ENCODE assay signal across 1 cellular context in the genomic region with DNA sequence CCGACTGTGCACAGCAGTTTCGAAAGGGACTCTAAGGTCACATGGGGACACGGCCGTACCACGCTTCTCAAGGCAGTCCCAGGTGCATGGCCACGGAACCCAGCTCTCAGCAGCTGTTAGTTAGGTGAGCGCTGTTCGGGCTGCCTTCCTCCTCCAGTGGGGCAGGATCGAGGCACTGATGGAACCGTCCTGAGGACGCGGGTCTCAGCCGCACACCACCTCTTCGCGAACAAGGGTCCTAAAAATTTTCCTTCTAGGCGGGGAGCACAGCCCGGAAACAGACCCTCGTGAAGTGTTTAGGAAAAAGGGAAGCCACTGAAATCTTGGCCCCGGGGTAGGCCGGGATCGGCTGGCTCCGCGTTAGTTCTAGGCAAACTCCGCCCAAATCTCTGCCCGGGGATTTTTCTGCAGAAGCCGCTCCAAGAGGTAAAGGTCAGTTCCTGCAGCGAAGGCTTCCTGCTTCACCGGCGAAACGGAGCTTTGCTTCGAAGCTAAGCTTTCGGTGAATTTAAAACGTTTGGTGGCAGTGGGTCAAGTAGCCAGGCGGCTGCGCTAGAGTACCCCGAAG.
TF ChIP-seq lines count a peak whose summit lies in the region.

No MANE protein-coding gene starts in this region.

TF ChIP-seq in HepG2, 621 proteins besides CTCF, POLR2A, EP300 and RAD21 (continued from another document and continues in another):
- TF ChIP-seq, protein P1, sequence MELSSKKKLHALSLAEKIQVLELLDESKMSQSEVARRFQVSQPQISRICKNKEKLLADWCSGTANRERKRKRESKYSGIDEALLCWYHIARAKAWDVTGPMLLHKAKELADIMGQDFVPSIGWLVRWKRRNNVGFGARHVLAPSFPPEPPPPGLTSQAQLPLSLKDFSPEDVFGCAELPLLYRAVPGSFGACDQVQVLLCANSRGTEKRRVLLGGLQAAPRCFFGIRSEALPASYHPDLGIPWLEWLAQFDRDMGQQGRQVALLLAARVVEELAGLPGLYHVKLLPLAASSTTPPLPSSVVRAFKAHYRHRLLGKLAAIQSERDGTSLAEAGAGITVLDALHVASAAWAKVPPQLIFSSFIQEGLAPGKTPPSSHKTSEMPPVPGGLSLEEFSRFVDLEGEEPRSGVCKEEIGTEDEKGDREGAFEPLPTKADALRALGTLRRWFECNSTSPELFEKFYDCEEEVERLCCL (CRISPR knock-in tag; IDR thresholded peaks at IDR 0.05; ENCODE audit: borderline replicate concordance): no peak
- TF ChIP-seq, protein P2, sequence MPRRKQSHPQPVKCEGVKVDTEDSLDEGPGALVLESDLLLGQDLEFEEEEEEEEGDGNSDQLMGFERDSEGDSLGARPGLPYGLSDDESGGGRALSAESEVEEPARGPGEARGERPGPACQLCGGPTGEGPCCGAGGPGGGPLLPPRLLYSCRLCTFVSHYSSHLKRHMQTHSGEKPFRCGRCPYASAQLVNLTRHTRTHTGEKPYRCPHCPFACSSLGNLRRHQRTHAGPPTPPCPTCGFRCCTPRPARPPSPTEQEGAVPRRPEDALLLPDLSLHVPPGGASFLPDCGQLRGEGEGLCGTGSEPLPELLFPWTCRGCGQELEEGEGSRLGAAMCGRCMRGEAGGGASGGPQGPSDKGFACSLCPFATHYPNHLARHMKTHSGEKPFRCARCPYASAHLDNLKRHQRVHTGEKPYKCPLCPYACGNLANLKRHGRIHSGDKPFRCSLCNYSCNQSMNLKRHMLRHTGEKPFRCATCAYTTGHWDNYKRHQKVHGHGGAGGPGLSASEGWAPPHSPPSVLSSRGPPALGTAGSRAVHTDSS (CRISPR knock-in tag; conservative IDR thresholded peaks at IDR 0.05): no peak
- TF ChIP-seq ZNF747 (CRISPR knock-in tag; IDR thresholded peaks at IDR 0.05; ENCODE audit: borderline replicate concordance) (no peak), ZFP90 (CRISPR knock-in tag; IDR thresholded peaks at IDR 0.05; ENCODE audit: borderline replicate concordance) (no peak), TEAD2 (CRISPR knock-in tag; IDR thresholded peaks at IDR 0.05) (no peak), KDM3A (CRISPR knock-in tag; IDR thresholded peaks at IDR 0.05; ENCODE audit: low read depth) (no peak), ZNF775 (CRISPR knock-in tag; IDR thresholded peaks at IDR 0.05; ENCODE audit: borderline replicate concordance) (no peak), CC2D1A (CRISPR knock-in tag; IDR thresholded peaks at IDR 0.05) (no peak), SOX5 (CRISPR knock-in tag; IDR thresholded peaks at IDR 0.05; ENCODE audit: borderline replicate concordance) (no peak), RXRA (CRISPR knock-in tag; IDR thresholded peaks at IDR 0.05) (0 out of 2 replicates have a peak, but pooled peaks have one; percentile 47), CBX5 (CRISPR knock-in tag; IDR thresholded peaks at IDR 0.05; ENCODE audit: borderline replicate concordance) (no peak), ZNF343 (CRISPR knock-in tag; IDR thresholded peaks at IDR 0.05) (no peak), HDAC1 (CRISPR knock-in tag; IDR thresholded peaks at IDR 0.05) (peak; percentile 25; the same call in 1 of the 2 replicates), SRSF1 (optimal IDR thresholded peaks at IDR 0.05; ENCODE audit: low read depth, low read length) (no peak), ZNF431 (CRISPR knock-in tag; IDR thresholded peaks at IDR 0.05; ENCODE audit: borderline replicate concordance, low read depth) (no peak), NFIB (CRISPR knock-in tag; IDR thresholded peaks at IDR 0.05; ENCODE audit: borderline replicate concordance) (no peak), ZNF850 (CRISPR knock-in tag; conservative IDR thresholded peaks at IDR 0.05) (no peak), ZNF180 (CRISPR knock-in tag; IDR thresholded peaks at IDR 0.05; ENCODE audit: borderline replicate concordance, low read depth) (no peak), ZNF615 (CRISPR knock-in tag; IDR thresholded peaks at IDR 0.05; ENCODE audit: borderline replicate concordance) (no peak), ASH2L (IDR thresholded peaks at IDR 0.05; ENCODE audit: insufficient read length, low read depth, low read length) (peak; percentile 18), DMAP1 (CRISPR knock-in tag; IDR thresholded peaks at IDR 0.05) (no peak), MYC (CRISPR knock-in tag; IDR thresholded peaks at IDR 0.05; ENCODE audit: borderline replicate concordance) (no peak), ZNF605 (CRISPR knock-in tag; IDR thresholded peaks at IDR 0.05) (0 out of 2 replicates have a peak, but pooled peaks have one; percentile 19), FOXP1 (IDR thresholded peaks at IDR 0.05) (no peak), FOXP1 (CRISPR knock-in tag; IDR thresholded peaks at IDR 0.05) (no peak), ZNF788 (CRISPR knock-in tag; IDR thresholded peaks at IDR 0.05; ENCODE audit: borderline replicate concordance) (no peak), ZNF619 (CRISPR knock-in tag; IDR thresholded peaks at IDR 0.05) (no peak), KMT2B (CRISPR knock-in tag; IDR thresholded peaks at IDR 0.05) (no peak), TCF7L2 (IDR thresholded peaks at IDR 0.05; ENCODE audit: low read depth, low read length) (no peak)
- TF ChIP-seq, protein P3, sequence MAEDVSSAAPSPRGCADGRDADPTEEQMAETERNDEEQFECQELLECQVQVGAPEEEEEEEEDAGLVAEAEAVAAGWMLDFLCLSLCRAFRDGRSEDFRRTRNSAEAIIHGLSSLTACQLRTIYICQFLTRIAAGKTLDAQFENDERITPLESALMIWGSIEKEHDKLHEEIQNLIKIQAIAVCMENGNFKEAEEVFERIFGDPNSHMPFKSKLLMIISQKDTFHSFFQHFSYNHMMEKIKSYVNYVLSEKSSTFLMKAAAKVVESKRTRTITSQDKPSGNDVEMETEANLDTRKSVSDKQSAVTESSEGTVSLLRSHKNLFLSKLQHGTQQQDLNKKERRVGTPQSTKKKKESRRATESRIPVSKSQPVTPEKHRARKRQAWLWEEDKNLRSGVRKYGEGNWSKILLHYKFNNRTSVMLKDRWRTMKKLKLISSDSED (CRISPR knock-in tag; IDR thresholded peaks at IDR 0.05): no peak
- TF ChIP-seq, protein P4, sequence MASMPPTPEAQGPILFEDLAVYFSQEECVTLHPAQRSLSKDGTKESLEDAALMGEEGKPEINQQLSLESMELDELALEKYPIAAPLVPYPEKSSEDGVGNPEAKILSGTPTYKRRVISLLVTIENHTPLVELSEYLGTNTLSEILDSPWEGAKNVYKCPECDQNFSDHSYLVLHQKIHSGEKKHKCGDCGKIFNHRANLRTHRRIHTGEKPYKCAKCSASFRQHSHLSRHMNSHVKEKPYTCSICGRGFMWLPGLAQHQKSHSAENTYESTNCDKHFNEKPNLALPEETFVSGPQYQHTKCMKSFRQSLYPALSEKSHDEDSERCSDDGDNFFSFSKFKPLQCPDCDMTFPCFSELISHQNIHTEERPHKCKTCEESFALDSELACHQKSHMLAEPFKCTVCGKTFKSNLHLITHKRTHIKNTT (CRISPR knock-in tag; IDR thresholded peaks at IDR 0.05): no peak
- TF ChIP-seq, protein P5, sequence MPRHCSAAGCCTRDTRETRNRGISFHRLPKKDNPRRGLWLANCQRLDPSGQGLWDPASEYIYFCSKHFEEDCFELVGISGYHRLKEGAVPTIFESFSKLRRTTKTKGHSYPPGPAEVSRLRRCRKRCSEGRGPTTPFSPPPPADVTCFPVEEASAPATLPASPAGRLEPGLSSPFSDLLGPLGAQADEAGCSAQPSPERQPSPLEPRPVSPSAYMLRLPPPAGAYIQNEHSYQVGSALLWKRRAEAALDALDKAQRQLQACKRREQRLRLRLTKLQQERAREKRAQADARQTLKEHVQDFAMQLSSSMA (CRISPR knock-in tag; IDR thresholded peaks at IDR 0.05): no peak
- TF ChIP-seq, protein P6, sequence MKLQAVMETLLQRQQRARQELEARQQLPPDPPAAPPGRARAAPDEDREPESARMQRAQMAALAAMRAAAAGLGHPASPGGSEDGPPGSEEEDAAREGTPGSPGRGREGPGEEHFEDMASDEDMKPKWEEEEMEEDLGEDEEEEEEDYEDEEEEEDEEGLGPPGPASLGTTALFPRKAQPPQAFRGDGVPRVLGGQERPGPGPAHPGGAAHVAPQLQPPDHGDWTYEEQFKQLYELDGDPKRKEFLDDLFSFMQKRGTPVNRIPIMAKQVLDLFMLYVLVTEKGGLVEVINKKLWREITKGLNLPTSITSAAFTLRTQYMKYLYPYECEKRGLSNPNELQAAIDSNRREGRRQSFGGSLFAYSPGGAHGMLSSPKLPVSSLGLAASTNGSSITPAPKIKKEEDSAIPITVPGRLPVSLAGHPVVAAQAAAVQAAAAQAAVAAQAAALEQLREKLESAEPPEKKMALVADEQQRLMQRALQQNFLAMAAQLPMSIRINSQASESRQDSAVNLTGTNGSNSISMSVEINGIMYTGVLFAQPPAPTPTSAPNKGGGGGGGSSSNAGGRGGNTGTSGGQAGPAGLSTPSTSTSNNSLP (IDR thresholded peaks at IDR 0.05; ENCODE audit: low read depth, low read length): no peak
- TF ChIP-seq, protein P7, sequence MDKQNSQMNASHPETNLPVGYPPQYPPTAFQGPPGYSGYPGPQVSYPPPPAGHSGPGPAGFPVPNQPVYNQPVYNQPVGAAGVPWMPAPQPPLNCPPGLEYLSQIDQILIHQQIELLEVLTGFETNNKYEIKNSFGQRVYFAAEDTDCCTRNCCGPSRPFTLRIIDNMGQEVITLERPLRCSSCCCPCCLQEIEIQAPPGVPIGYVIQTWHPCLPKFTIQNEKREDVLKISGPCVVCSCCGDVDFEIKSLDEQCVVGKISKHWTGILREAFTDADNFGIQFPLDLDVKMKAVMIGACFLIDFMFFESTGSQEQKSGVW (CRISPR knock-in tag; IDR thresholded peaks at IDR 0.05; ENCODE audit: borderline replicate concordance): no peak
- TF ChIP-seq, protein P8, sequence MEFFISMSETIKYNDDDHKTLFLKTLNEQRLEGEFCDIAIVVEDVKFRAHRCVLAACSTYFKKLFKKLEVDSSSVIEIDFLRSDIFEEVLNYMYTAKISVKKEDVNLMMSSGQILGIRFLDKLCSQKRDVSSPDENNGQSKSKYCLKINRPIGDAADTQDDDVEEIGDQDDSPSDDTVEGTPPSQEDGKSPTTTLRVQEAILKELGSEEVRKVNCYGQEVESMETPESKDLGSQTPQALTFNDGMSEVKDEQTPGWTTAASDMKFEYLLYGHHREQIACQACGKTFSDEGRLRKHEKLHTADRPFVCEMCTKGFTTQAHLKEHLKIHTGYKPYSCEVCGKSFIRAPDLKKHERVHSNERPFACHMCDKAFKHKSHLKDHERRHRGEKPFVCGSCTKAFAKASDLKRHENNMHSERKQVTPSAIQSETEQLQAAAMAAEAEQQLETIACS (CRISPR knock-in tag; IDR thresholded peaks at IDR 0.05): no peak
- TF ChIP-seq, protein P9, sequence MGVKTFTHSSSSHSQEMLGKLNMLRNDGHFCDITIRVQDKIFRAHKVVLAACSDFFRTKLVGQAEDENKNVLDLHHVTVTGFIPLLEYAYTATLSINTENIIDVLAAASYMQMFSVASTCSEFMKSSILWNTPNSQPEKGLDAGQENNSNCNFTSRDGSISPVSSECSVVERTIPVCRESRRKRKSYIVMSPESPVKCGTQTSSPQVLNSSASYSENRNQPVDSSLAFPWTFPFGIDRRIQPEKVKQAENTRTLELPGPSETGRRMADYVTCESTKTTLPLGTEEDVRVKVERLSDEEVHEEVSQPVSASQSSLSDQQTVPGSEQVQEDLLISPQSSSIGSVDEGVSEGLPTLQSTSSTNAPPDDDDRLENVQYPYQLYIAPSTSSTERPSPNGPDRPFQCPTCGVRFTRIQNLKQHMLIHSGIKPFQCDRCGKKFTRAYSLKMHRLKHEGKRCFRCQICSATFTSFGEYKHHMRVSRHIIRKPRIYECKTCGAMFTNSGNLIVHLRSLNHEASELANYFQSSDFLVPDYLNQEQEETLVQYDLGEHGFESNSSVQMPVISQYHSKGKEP (CRISPR knock-in tag; IDR thresholded peaks at IDR 0.05): no peak
- TF ChIP-seq, protein P10, sequence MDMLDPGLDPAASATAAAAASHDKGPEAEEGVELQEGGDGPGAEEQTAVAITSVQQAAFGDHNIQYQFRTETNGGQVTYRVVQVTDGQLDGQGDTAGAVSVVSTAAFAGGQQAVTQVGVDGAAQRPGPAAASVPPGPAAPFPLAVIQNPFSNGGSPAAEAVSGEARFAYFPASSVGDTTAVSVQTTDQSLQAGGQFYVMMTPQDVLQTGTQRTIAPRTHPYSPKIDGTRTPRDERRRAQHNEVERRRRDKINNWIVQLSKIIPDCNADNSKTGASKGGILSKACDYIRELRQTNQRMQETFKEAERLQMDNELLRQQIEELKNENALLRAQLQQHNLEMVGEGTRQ (IDR thresholded peaks at IDR 0.05; ENCODE audit: low read depth, low read length): no peak
- TF ChIP-seq, protein P10 (CRISPR knock-in tag; IDR thresholded peaks at IDR 0.05; ENCODE audit: borderline replicate concordance): no peak
- TF ChIP-seq, protein P11, sequence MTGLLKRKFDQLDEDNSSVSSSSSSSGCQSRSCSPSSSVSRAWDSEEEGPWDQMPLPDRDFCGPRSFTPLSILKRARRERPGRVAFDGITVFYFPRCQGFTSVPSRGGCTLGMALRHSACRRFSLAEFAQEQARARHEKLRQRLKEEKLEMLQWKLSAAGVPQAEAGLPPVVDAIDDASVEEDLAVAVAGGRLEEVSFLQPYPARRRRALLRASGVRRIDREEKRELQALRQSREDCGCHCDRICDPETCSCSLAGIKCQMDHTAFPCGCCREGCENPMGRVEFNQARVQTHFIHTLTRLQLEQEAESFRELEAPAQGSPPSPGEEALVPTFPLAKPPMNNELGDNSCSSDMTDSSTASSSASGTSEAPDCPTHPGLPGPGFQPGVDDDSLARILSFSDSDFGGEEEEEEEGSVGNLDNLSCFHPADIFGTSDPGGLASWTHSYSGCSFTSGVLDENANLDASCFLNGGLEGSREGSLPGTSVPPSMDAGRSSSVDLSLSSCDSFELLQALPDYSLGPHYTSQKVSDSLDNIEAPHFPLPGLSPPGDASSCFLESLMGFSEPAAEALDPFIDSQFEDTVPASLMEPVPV (CRISPR knock-in tag; IDR thresholded peaks at IDR 0.05): no peak
- TF ChIP-seq, protein P12, sequence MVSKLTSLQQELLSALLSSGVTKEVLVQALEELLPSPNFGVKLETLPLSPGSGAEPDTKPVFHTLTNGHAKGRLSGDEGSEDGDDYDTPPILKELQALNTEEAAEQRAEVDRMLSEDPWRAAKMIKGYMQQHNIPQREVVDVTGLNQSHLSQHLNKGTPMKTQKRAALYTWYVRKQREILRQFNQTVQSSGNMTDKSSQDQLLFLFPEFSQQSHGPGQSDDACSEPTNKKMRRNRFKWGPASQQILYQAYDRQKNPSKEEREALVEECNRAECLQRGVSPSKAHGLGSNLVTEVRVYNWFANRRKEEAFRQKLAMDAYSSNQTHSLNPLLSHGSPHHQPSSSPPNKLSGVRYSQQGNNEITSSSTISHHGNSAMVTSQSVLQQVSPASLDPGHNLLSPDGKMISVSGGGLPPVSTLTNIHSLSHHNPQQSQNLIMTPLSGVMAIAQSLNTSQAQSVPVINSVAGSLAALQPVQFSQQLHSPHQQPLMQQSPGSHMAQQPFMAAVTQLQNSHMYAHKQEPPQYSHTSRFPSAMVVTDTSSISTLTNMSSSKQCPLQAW (CRISPR knock-in tag; IDR thresholded peaks at IDR 0.05): peak; percentile 46; the same call in 1 of the 2 replicates
